Comparison of ENCODE assay signal across 8 cellular contexts in the genomic region with DNA sequence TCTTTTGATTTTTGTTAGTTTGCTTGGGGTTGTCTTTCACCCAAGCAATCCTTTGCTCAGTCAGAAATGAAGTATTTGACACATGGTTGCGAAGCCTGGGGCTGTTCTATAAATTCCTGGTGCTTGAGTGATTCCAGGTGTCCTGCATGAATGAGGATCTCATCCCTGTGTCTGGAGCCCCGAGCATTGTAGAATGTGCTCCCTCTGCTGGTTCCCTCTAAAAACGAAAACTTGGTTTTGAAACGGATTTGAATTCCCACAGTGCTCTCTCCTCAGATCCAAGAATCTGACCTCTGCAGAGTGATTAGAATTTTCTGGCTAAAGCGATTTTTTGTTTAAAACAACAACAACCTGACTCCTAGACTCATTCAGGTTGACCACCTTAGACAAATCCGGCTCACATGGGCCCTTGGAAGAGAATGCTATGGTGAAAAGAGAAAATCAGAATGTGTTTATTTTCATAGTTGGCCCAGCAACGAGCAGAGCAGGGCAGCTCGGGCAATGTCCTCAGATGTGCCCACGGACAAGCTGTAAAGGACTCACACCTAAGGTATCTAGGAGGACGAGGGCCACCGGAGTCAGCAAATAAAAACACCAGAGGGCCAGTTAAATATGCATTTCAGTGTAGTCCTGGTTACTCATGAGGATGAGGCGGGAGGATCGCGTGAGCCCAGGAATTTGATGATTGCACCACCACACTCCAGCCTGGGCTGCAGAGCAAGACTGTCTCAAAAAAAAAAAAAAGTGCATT. TPM values are rescaled to one million over a fixed set of nuclear protein-coding genes. Genes with fewer than 3 reads are reported as not detected.
DNase-seq lines count a peak whose midpoint lies in the region; ATAC-seq, FAIRE-seq and TF ChIP-seq lines count a peak whose summit lies in the region.

No MANE protein-coding gene starts in this region.

- peaks cover 3% of the 10 kb centered on the region for H3K4me1 ChIP-seq in HAP-1
- H3K4me1 ChIP-seq in NT2/D1 (ENCODE audit: insufficient read depth, insufficient read length) = no peaks in the 10 kb centered on the region
- peaks cover 10% of the 10 kb centered on the region for H3K4me1 ChIP-seq in suprapubic skin

- peak overlapping the region; percentile 18 for H3K27ac ChIP-seq in suprapubic skin

- no peak for FAIRE-seq in D721Med (lab: Jason Lieb, UNC)

- TF ChIP-seq CTCF in D721Med (IDR thresholded peaks at IDR 0.05; ENCODE audit: insufficient read depth, missing control alignments) (peak; percentile 60), suprapubic skin (IDR thresholded peaks at IDR 0.05) (peak in 1 of 2 donors; percentile 44)

- no peaks in the 10 kb centered on the region for H3K36me3 ChIP-seq in HAP-1 (replicated peaks)
- no peaks in the 10 kb centered on the region for H3K36me3 ChIP-seq in NT2/D1 (ENCODE audit: insufficient read depth, insufficient read length, low read length)
- no peaks in the 10 kb centered on the region for H3K36me3 ChIP-seq in suprapubic skin

- H3K9ac ChIP-seq in NT2/D1 (ENCODE audit: insufficient read length, low read depth) = no peak overlapping the region

- H3K9me3 ChIP-seq in HAP-1 (no peaks in the 10 kb centered on the region), NT2/D1 (ENCODE audit: insufficient read depth, low read length) (no peaks in the 10 kb centered on the region), suprapubic skin (no peaks in the 10 kb centered on the region)

- no peak for DNase-seq in D721Med (ENCODE audit: insufficient read length, low spot score)
- peak; percentile 69 to 76 for DNase-seq in HAP-1 (ENCODE audit: low spot score in 2 of 2)
- DNase-seq in NT2/D1 (ENCODE audit: low read depth, low spot score) = peak; percentile 50
- DNase-seq in cerebellum (ENCODE audit: low spot score) = peak; percentile 27
- no peak for DNase-seq in left lobe of liver (ENCODE audit: low spot score)
- peak in 1 of 2 donors; percentile 65 for DNase-seq in suprapubic skin (ENCODE audit: low spot score in 2 of 2)
- no peak for DNase-seq in stimulated activated CD4-positive, alpha-beta T cell treated with anti-CD3 and anti-CD28 coated beads, Interleukin-4, amount 100 ng/mL, for 1 hour
- DNase-seq in stimulated activated CD4-positive, alpha-beta T cell treated with anti-CD3 and anti-CD28 coated beads, Interleukin-4, amount 100 ng/mL, for 24 hours = no peak

- in situ Hi-C loops in HAP-1 (cut with MboI; ENCODE audit: low sequenced_read_pairs) = loop anchor here (10.0 kb wide), 2 partner anchors 67 to 97 kb away; no protein-coding TSS in a partner anchor

- no peak overlapping the region for H3K4me3 ChIP-seq in HAP-1
- H3K4me3 ChIP-seq in NT2/D1 (ENCODE audit: insufficient read length, low read depth) = no peak overlapping the region
- H3K4me3 ChIP-seq in suprapubic skin = peak overlapping the region; percentile 0

- H3K27me3 ChIP-seq in HAP-1 (ENCODE audit: low read depth) (no peaks in the 10 kb centered on the region), NT2/D1 (ENCODE audit: insufficient read depth, insufficient read length) (no peaks in the 10 kb centered on the region), suprapubic skin (no peaks in the 10 kb centered on the region)

- TF ChIP-seq EP300 in suprapubic skin (IDR thresholded peaks at IDR 0.05) = no peak

- TF ChIP-seq POLR2A in suprapubic skin (IDR thresholded peaks at IDR 0.05) = no peak

- peak; percentile 96 for ATAC-seq in left lobe of liver

- 23% methylated on average over 14 of the region's 14 CpGs for whole genome bisulfite sequencing in suprapubic skin

RNA-seq across cellular contexts. Expression of a gene that starts 8.7 kb away (rescaled TPM):
- 0.36 TPM for total RNA-seq in cerebellum
- total RNA-seq in left lobe of liver = not detected
- total RNA-seq in suprapubic skin = 10 to 100 TPM in 1 of 4 donors, 1 to 10 TPM in 2, under 1 TPM in 1; 0.24 to 21.6 (median 5.6) TPM

Comparison
In these comparisons a context has a peak if more than half of its experiments do, and no peak if none do; other contexts are left out.
1. DNase-seq: peak in HAP-1 (2 of 2), NT2/D1 (single experiment) and cerebellum (single experiment); none in D721Med (single experiment), left lobe of liver (single experiment), stimulated activated CD4-positive, alpha-beta T cell treated with anti-CD3 and anti-CD28 coated beads, Interleukin-4, amount 100 ng/mL, for 1 hour (single experiment) and stimulated activated CD4-positive, alpha-beta T cell treated with anti-CD3 and anti-CD28 coated beads, Interleukin-4, amount 100 ng/mL, for 24 hours (single experiment).